Comparison of ENCODE assay signal across 14 cellular contexts in genomic region chr19:10555613-10555979, GRCh38. TPM values are rescaled to one million over a fixed set of nuclear protein-coding genes. Genes with fewer than 3 reads are reported as not detected.
DNase-seq lines count a peak whose midpoint lies in the region; TF ChIP-seq lines count a peak whose summit lies in the region.
"Had no signal": no experiment of that assay in that cellular context is flagged by ENCODE, and none has a peak within 500 bp of the region (broad histone marks: within the 10 kb centered on the region; RNA-seq: fewer than 3 reads in every experiment).

No MANE protein-coding gene starts in this region.

- H3K4me1 ChIP-seq in cardiac muscle cell (ENCODE audit: low read depth), result no peaks in the 10 kb centered on the region
- H3K4me1 ChIP-seq in left ventricle myocardium inferior, result no peaks in the 10 kb centered on the region
- H3K4me1 ChIP-seq in thymus (ENCODE audit: control insufficient read depth, insufficient read depth, low read length), result peaks cover 43% of the 10 kb centered on the region
- H3K4me1 ChIP-seq: sigmoid colon had no signal

- intact Hi-C loops in left ventricle myocardium inferior (cut with micrococcal nuclease), result no loop called here

- WGBS in thymus, result 83% methylated on average over 7 of the region's 7 CpGs

- H3K27me3 ChIP-seq in cardiac muscle cell (no peaks in the 10 kb centered on the region), left ventricle myocardium inferior (ENCODE audit: low read depth) (no peaks in the 10 kb centered on the region), thymus (ENCODE audit: control insufficient read depth, insufficient read depth) (no peaks in the 10 kb centered on the region)
- H3K27me3 ChIP-seq: sigmoid colon had no signal

- TF ChIP-seq CTCF in cardiac muscle cell (IDR thresholded peaks at IDR 0.05; ENCODE audit: low read depth, low read length), result no peak
- TF ChIP-seq CTCF in left ventricle myocardium inferior (IDR thresholded peaks at IDR 0.05; ENCODE audit: borderline replicate concordance), result no peak
- no peak for TF ChIP-seq CTCF in RWPE1 (conservative IDR thresholded peaks at IDR 0.05; ENCODE audit: low read depth)

- DNase-seq in cardiac muscle cell (ENCODE audit: low read depth in 1 of 2, low spot score in 1 of 2) (no peak), left ventricle myocardium inferior (no peak), RWPE1 (ENCODE audit: low spot score) (no peak), epithelial cell of prostate (ENCODE audit: low read depth, low spot score) (no peak), mesenteric fat pad (ENCODE audit: low spot score) (no peak)
- DNase-seq in stimulated activated CD4-positive, alpha-beta T cell treated with anti-CD3 and anti-CD28 coated beads, Interleukin-1b, Interleukin-23, amount 100 ng/mL, for 48 hours, result no peak
- no peak for DNase-seq in stimulated activated naive CD4-positive, alpha-beta T cell (lab: John Stamatoyannopoulos, UW)
- DNase-seq: activated CD8-positive, alpha-beta memory T cell treated with anti-CD3 and anti-CD28 coated beads for 24 hours; DMS79; NCI-H2107; NCI-H82; sigmoid colon; stimulated activated CD4-positive, alpha-beta T cell treated with anti-CD3 and anti-CD28 coated beads, Interleukin-4, amount 100 ng/mL, for 4 hours had no signal

- CTCF ChIA-PET in RWPE1 (lab: Yijun Ruan, JAX), result interaction anchor here (0.6 to 1.7 kb wide), 6 partner anchors 9 to 72 kb away, joined by 3 to 9 read pairs (median 4); no protein-coding TSS in a partner anchor

- no peak overlapping the region for H3K4me3 ChIP-seq in cardiac muscle cell
- H3K4me3 ChIP-seq in left ventricle myocardium inferior, result no peak overlapping the region
- H3K4me3 ChIP-seq in thymus (ENCODE audit: low read length), result no peak overlapping the region
- H3K4me3 ChIP-seq: sigmoid colon had no signal

- H3K27ac ChIP-seq in cardiac muscle cell, result peak overlapping the region; percentile 60
- H3K27ac ChIP-seq in left ventricle myocardium inferior (replicated peaks), result no peak overlapping the region
- peak overlapping the region; percentile 96 for H3K27ac ChIP-seq in RWPE1
- peak overlapping the region; percentile 76 for H3K27ac ChIP-seq in epithelial cell of prostate
- H3K27ac ChIP-seq in thymus (ENCODE audit: low read depth), result peak overlapping the region; percentile 81
- H3K27ac ChIP-seq: sigmoid colon had no signal

- H3K9me3 ChIP-seq in cardiac muscle cell (ENCODE audit: low read depth), result no peaks in the 10 kb centered on the region
- H3K9me3 ChIP-seq in left ventricle myocardium inferior (replicated peaks), result no peaks in the 10 kb centered on the region
- no peaks in the 10 kb centered on the region for H3K9me3 ChIP-seq in thymus (ENCODE audit: control insufficient read depth)
- H3K9me3 ChIP-seq: sigmoid colon had no signal

- peaks cover 56% of the 10 kb centered on the region for H3K36me3 ChIP-seq in cardiac muscle cell
- peaks cover 97% of the 10 kb centered on the region for H3K36me3 ChIP-seq in left ventricle myocardium inferior
- peaks cover 84% of the 10 kb centered on the region for H3K36me3 ChIP-seq in thymus (ENCODE audit: control insufficient read depth, insufficient read depth)

- POLR2A ChIA-PET in RWPE1 (lab: Yijun Ruan, JAX; ENCODE audit: low non-redundant PET), result no interaction called here

RNA-seq across cellular contexts. Expression of gene KRI1, which starts 10.2 kb away (rescaled TPM):
- total RNA-seq in cardiac muscle cell (15.3 and 28.3 TPM in 2 replicates), left ventricle myocardium inferior (10.2 TPM), mesenteric fat pad (21.7 TPM)
- polyA plus RNA-seq in cardiac muscle cell (26.1 and 34.9 TPM in 2 replicates), thymus (77.5 TPM)

RNA-seq across cellular contexts. Expression of gene ATG4D, which starts 11.9 kb away (rescaled TPM):
- total RNA-seq in cardiac muscle cell (67.0 and 67.3 TPM in 2 replicates), left ventricle myocardium inferior (48.7 TPM), mesenteric fat pad (19.0 TPM)
- polyA plus RNA-seq in cardiac muscle cell (69.0 and 74.0 TPM in 2 replicates), thymus (54.0 TPM)

RNA-seq across cellular contexts. Expression of gene CDKN2D, which starts 13.2 kb away (rescaled TPM):
- total RNA-seq in cardiac muscle cell, result 11.1 and 15.3 TPM in 2 replicates
- polyA plus RNA-seq in cardiac muscle cell, result 17.6 and 33.4 TPM in 2 replicates
- total RNA-seq in left ventricle myocardium inferior, result 9.4 TPM
- 42.3 TPM for polyA plus RNA-seq in thymus
- total RNA-seq in mesenteric fat pad, result 11.4 TPM

RNA-seq across cellular contexts. Expression of gene AP1M2, which starts 31.5 kb away (rescaled TPM):
- total RNA-seq in cardiac muscle cell (0.12 TPM in 1 of 2 replicates, not detected in the other), left ventricle myocardium inferior (not detected), mesenteric fat pad (3.2 TPM)
- polyA plus RNA-seq in cardiac muscle cell (0.28 TPM in 1 of 2 replicates, not detected in the other), thymus (20.7 TPM)

RNA-seq across cellular contexts. Expression of gene S1PR5, which starts 38.3 kb away (rescaled TPM):
- total RNA-seq in cardiac muscle cell (0.60 and 0.63 TPM in 2 replicates), left ventricle myocardium inferior (0.11 TPM), mesenteric fat pad (0.13 TPM)
- polyA plus RNA-seq in cardiac muscle cell (0.75 TPM in 1 of 2 replicates, not detected in the other), thymus (4.2 TPM)
- total RNA-seq: sigmoid colon had no signal
